ENCODE assay signal across 1 cellular context in the genomic region with DNA sequence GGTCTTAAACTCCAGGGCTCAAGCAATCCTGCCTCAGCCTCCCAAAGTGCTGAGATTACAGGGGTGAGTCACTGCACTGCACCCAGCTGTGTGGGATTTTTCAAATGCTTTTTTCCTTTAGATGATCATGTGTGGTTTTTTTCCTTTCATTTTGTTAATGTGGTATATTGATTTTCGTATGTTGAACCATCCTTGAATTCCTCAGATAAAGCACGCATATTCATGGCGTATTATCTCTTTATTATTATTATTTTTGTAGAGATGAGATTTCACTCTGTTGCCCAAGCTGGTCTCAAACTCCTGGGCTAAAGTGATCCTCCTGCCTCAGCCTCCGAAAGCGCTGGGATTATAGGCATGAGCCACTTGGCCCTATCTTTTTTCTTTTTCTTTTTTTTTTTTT.
TF ChIP-seq lines count a peak whose summit lies in the region.

No MANE protein-coding gene starts in this region.

TF ChIP-seq in GM12878, 131 proteins besides CTCF, POLR2A, EP300 and RAD21:
- TF ChIP-seq, protein P1, sequence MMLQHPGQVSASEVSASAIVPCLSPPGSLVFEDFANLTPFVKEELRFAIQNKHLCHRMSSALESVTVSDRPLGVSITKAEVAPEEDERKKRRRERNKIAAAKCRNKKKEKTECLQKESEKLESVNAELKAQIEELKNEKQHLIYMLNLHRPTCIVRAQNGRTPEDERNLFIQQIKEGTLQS (IDR thresholded peaks at IDR 0.05; ENCODE audit: borderline replicate concordance, extremely low read depth, low read depth, low read length) = no peak
- TF ChIP-seq TCF3 (IDR thresholded peaks at IDR 0.05; ENCODE audit: borderline replicate concordance, insufficient read depth, low read depth, low read length) (no peak), IRF4 (IDR thresholded peaks at IDR 0.05; ENCODE audit: low read depth, low read length) (no peak), NRF1 (conservative IDR thresholded peaks at IDR 0.05; ENCODE audit: low read depth, low read length) (no peak), MYB (IDR thresholded peaks at IDR 0.05; ENCODE audit: borderline replicate concordance, low read depth, low read length) (no peak), LARP7 (IDR thresholded peaks at IDR 0.05) (no peak), ZNF207 (IDR thresholded peaks at IDR 0.05; ENCODE audit: borderline replicate concordance) (no peak), BHLHE40 (IDR thresholded peaks at IDR 0.05; ENCODE audit: borderline replicate concordance in 1 of 2, low read depth in 2 of 2, low read length in 1 of 2) (no peak), SRF (IDR thresholded peaks at IDR 0.05; ENCODE audit: low read depth in 2 of 2, low read length in 2 of 2) (no peak), TBL1XR1 (IDR thresholded peaks at IDR 0.05; ENCODE audit: low read depth, low read length) (no peak)
- TF ChIP-seq, protein P2, sequence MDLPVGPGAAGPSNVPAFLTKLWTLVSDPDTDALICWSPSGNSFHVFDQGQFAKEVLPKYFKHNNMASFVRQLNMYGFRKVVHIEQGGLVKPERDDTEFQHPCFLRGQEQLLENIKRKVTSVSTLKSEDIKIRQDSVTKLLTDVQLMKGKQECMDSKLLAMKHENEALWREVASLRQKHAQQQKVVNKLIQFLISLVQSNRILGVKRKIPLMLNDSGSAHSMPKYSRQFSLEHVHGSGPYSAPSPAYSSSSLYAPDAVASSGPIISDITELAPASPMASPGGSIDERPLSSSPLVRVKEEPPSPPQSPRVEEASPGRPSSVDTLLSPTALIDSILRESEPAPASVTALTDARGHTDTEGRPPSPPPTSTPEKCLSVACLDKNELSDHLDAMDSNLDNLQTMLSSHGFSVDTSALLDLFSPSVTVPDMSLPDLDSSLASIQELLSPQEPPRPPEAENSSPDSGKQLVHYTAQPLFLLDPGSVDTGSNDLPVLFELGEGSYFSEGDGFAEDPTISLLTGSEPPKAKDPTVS (IDR thresholded peaks at IDR 0.05; ENCODE audit: low read depth, low read length) = no peak
- TF ChIP-seq, protein P3, sequence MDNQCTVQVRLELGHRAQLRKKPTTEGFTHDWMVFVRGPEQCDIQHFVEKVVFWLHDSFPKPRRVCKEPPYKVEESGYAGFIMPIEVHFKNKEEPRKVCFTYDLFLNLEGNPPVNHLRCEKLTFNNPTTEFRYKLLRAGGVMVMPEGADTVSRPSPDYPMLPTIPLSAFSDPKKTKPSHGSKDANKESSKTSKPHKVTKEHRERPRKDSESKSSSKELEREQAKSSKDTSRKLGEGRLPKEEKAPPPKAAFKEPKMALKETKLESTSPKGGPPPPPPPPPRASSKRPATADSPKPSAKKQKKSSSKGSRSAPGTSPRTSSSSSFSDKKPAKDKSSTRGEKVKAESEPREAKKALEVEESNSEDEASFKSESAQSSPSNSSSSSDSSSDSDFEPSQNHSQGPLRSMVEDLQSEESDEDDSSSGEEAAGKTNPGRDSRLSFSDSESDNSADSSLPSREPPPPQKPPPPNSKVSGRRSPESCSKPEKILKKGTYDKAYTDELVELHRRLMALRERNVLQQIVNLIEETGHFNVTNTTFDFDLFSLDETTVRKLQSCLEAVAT (IDR thresholded peaks at IDR 0.05) = peak; percentile 71
- TF ChIP-seq, protein P4, sequence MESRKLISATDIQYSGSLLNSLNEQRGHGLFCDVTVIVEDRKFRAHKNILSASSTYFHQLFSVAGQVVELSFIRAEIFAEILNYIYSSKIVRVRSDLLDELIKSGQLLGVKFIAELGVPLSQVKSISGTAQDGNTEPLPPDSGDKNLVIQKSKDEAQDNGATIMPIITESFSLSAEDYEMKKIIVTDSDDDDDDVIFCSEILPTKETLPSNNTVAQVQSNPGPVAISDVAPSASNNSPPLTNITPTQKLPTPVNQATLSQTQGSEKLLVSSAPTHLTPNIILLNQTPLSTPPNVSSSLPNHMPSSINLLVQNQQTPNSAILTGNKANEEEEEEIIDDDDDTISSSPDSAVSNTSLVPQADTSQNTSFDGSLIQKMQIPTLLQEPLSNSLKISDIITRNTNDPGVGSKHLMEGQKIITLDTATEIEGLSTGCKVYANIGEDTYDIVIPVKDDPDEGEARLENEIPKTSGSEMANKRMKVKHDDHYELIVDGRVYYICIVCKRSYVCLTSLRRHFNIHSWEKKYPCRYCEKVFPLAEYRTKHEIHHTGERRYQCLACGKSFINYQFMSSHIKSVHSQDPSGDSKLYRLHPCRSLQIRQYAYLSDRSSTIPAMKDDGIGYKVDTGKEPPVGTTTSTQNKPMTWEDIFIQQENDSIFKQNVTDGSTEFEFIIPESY (IDR thresholded peaks at IDR 0.05) = 0 out of 2 replicates have a peak, but pooled peaks have one; percentile 41
